9 cellular contexts compared by ENCODE assay signal in genomic region chr2:130183500-130184373, GRCh38. TPM values are rescaled to one million over a fixed set of nuclear protein-coding genes. Genes with fewer than 3 reads are reported as not detected.
DNase-seq lines count a peak whose midpoint lies in the region; ATAC-seq and TF ChIP-seq lines count a peak whose summit lies in the region.
"Had no signal": no experiment of that assay in that cellular context is flagged by ENCODE, and none has a peak within 500 bp of the region (broad histone marks: within the 10 kb centered on the region; RNA-seq: fewer than 3 reads in every experiment).

No MANE protein-coding gene starts in this region.

- no peaks in the 10 kb centered on the region for H3F3A ChIP-seq in Loucy (ENCODE audit: low read depth)

- H3K36me3 ChIP-seq in BE2C, result no peaks in the 10 kb centered on the region
- H3K36me3 ChIP-seq in Loucy (ENCODE audit: insufficient read depth, low read length), result no peaks in the 10 kb centered on the region
- H3K36me3 ChIP-seq in muscle layer of duodenum (ENCODE audit: control insufficient read depth in 1 of 2, insufficient read depth in 2 of 2, low read length in 2 of 2), result no peaks in the 10 kb centered on the region
- H3K36me3 ChIP-seq: cardiac muscle cell had no signal

- H3K4me1 ChIP-seq in BE2C (no peaks in the 10 kb centered on the region), Loucy (ENCODE audit: insufficient read depth, low read length, poor library complexity, severe bottlenecking) (peaks cover 22% of the 10 kb centered on the region), muscle layer of duodenum (ENCODE audit: control insufficient read depth in 1 of 2, insufficient read depth in 2 of 2, low read length in 2 of 2) (peaks cover 0 to 26% of the 10 kb centered on the region in 2 donors)

- TF ChIP-seq CTCF in BE2C (IDR thresholded peaks at IDR 0.05; ENCODE audit: low read depth, low read length) (no peak), Loucy (conservative IDR thresholded peaks at IDR 0.05; ENCODE audit: low read length) (no peak)

- H4K20me1 ChIP-seq in Loucy (ENCODE audit: insufficient read depth, low read length, poor library complexity, severe bottlenecking), result peaks cover 35% of the 10 kb centered on the region

- no peak for ATAC-seq in GM18867 (IDR thresholded peaks at IDR 0.05; ENCODE audit: unreplicated experiment)

- H3K79me2 ChIP-seq in Loucy (ENCODE audit: insufficient read depth, low read length), result peaks cover 69% of the 10 kb centered on the region

- no peaks in the 10 kb centered on the region for H3K9me2 ChIP-seq in Loucy (replicated peaks; ENCODE audit: low read depth, low read length)

- CTCF ChIA-PET in HEK293T (lab: Yijun Ruan, JAX), result no interaction called here

- no peaks in the 10 kb centered on the region for H3K9me3 ChIP-seq in BE2C
- H3K9me3 ChIP-seq in Loucy (ENCODE audit: insufficient read depth, low read depth, low read length), result no peaks in the 10 kb centered on the region
- H3K9me3 ChIP-seq in muscle layer of duodenum (ENCODE audit: control insufficient read depth in 1 of 2, low read length in 2 of 2), result no peaks in the 10 kb centered on the region

- POLR2A ChIA-PET in HEK293T (lab: Yijun Ruan, JAX), result no interaction called here

- peak overlapping the region; percentile 75 for H3K4me2 ChIP-seq in Loucy (ENCODE audit: low read depth, low read length, poor library complexity, severe bottlenecking)

- no peak overlapping the region for H2AFZ ChIP-seq in Loucy (ENCODE audit: low read length)

- DNase-seq in BE2C (peak; percentile 74), cerebellar nuclear complex (lab: John Stamatoyannopoulos, UW) (peak; percentile 2 to 47), HPDE6-E6E7 (ENCODE audit: extremely low spot score) (no peak), HEK293T (ENCODE audit: extremely low spot score) (no peak)
- no peak for DNase-seq in stimulated activated CD4-positive, alpha-beta T cell treated with anti-CD3 and anti-CD28 coated beads, Interleukin-15, amount 100 ng/mL, for 24 hours

- H3K4me3 ChIP-seq in BE2C (ENCODE audit: low read depth, low read length) (peak overlapping the region; percentile 61), Loucy (ENCODE audit: low read length, poor library complexity, severe bottlenecking) (peak overlapping the region; percentile 95), muscle layer of duodenum (ENCODE audit: low read depth in 1 of 2, low read length in 2 of 2) (peak overlapping the region; percentile 39 to 99)

- H3K27me3 ChIP-seq in BE2C, result no peaks in the 10 kb centered on the region
- no peaks in the 10 kb centered on the region for H3K27me3 ChIP-seq in Loucy (ENCODE audit: insufficient read depth, low read length, poor library complexity, severe bottlenecking)
- H3K27me3 ChIP-seq in muscle layer of duodenum (ENCODE audit: low read depth, low read length), result no peaks in the 10 kb centered on the region
- H3K27me3 ChIP-seq: cardiac muscle cell had no signal

- peak overlapping the region; percentile 95 for H3K9ac ChIP-seq in Loucy (ENCODE audit: low read depth, low read length, poor library complexity, severe bottlenecking)

- no peak overlapping the region for H3K27ac ChIP-seq in muscle layer of duodenum (ENCODE audit: low read length)
- H3K27ac ChIP-seq: cardiac muscle cell had no signal

TF ChIP-seq in HEK293T, 16 proteins besides CTCF, POLR2A, EP300 and RAD21:
- TF ChIP-seq TARDBP (IDR thresholded peaks at IDR 0.05) (no peak), NFRKB (IDR thresholded peaks at IDR 0.05) (no peak), BHLHE40 (IDR thresholded peaks at IDR 0.05; ENCODE audit: borderline replicate concordance) (no peak), PKNOX1 (IDR thresholded peaks at IDR 0.05) (no peak), FOXA1 (IDR thresholded peaks at IDR 0.05) (no peak), FOXM1 (IDR thresholded peaks at IDR 0.05; ENCODE audit: borderline replicate concordance) (no peak), CTBP1 (IDR thresholded peaks at IDR 0.05; ENCODE audit: borderline replicate concordance) (no peak), ELF4 (IDR thresholded peaks at IDR 0.05) (no peak), LEF1 (IDR thresholded peaks at IDR 0.05; ENCODE audit: borderline replicate concordance) (no peak), ARNT (IDR thresholded peaks at IDR 0.05) (no peak), L3MBTL2 (conservative IDR thresholded peaks at IDR 0.05) (no peak), FOXK2 (IDR thresholded peaks at IDR 0.05) (no peak), SUZ12 (IDR thresholded peaks at IDR 0.05) (no peak), ZNF384 (IDR thresholded peaks at IDR 0.05) (no peak)
TF ChIP-seq in HEK293T: peak in this region for 0.

RNA-seq across cellular contexts. Expression of gene MZT2B, which starts 1.7 kb away (rescaled TPM):
- polyA plus RNA-seq in BE2C (2012; ENCODE audit: insufficient read depth, insufficient read length, low read depth), result 582 TPM

RNA-seq across cellular contexts. Expression of gene SMPD4, which starts 2.3 kb away (rescaled TPM):
- 53.7 TPM for polyA plus RNA-seq in BE2C (2012; ENCODE audit: insufficient read depth, insufficient read length, low read depth)

RNA-seq across cellular contexts. Expression of gene TUBA3E, which starts 14.5 kb away (rescaled TPM):
- not detected for polyA plus RNA-seq in BE2C (2012; ENCODE audit: insufficient read depth, insufficient read length, low read depth)
- polyA plus RNA-seq: cardiac muscle cell had no signal

RNA-seq across cellular contexts. Expression of gene CCDC74B, which starts 38.8 kb away (rescaled TPM):
- polyA plus RNA-seq in BE2C (2012; ENCODE audit: insufficient read depth, insufficient read length, low read depth), result 5.9 TPM

RNA-seq across cellular contexts. Expression of gene POTEF, which starts 54.7 kb away (rescaled TPM):
- polyA plus RNA-seq in BE2C (2012; ENCODE audit: insufficient read depth, insufficient read length, low read depth), result 0.45 TPM

Comparison
In these comparisons a context has a peak if more than half of its experiments do, and no peak if none do; other contexts are left out.
1. DNase-seq: peak in BE2C (single experiment) and cerebellar nuclear complex (2 of 2); none in HPDE6-E6E7 (single experiment), HEK293T (single experiment) and stimulated activated CD4-positive, alpha-beta T cell treated with anti-CD3 and anti-CD28 coated beads, Interleukin-15, amount 100 ng/mL, for 24 hours (single experiment).
2. Peak in every context shown above with its lines, with median percentiles within 50 percentile points of each other: H3K4me3 ChIP-seq.